ENCODE assay signal across 28 cellular contexts in the genomic region with DNA sequence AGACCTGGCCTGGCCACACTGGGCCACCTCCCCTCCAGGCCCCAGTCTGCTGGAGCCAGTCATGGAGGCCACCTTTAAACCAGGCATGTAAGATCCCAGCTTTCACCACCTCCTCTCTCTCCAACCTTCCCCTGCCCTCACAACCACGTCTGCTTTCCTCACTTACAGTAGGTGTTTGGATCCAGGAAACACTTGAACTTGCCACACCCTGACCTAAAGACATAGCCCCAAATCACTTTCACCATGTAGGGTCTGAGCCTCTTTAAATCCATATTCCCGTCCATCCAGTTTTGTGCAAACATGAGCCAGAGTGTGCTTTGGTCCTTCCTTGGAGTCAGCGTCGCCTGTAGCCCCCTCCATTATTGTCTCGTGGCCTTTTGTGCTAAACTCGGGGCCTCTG.
DNase-seq lines count a peak whose midpoint lies in the region; ATAC-seq and TF ChIP-seq lines count a peak whose summit lies in the region.
"Had no signal": no experiment of that assay in that cellular context is flagged by ENCODE, and none has a peak within 500 bp of the region (broad histone marks: within the 10 kb centered on the region; RNA-seq: fewer than 3 reads in every experiment).

No MANE protein-coding gene starts in this region.

- H3K4me1 Mint-ChIP-seq in brain, result peaks cover 22% of the 10 kb centered on the region
- H3K4me1 Mint-ChIP-seq: CD8-positive, alpha-beta memory T cell; central memory CD8-positive, alpha-beta T cell had no signal

- TF ChIP-seq CTCF in brain (conservative IDR thresholded peaks at IDR 0.05) (no peak), foreskin keratinocyte (conservative IDR thresholded peaks at IDR 0.05) (no peak), stomach (IDR thresholded peaks at IDR 0.05) (no peak)

- WGBS in stomach, 5 donors, result 73 to 85% (median 77%) methylated on average over 6 of the region's 6 CpGs

- H3K4me1 ChIP-seq in HUES48 (ENCODE audit: control insufficient read depth, insufficient read depth, low read length) (peaks cover 28% of the 10 kb centered on the region), foreskin keratinocyte (peaks cover 23% of the 10 kb centered on the region), stomach (peaks cover 0 to 68% (median 26%) of the 10 kb centered on the region in 4 donors)
- H3K4me1 ChIP-seq: prostate gland had no signal

- H3K4me3 Mint-ChIP-seq in brain, result no peak overlapping the region
- H3K4me3 Mint-ChIP-seq: activated T-cell treated with anti-CD3 and anti-CD28 coated beads, Interleukin-2, amount 50 U/mL, for 4 hours; CD8-positive, alpha-beta memory T cell; central memory CD8-positive, alpha-beta T cell; HFFc6; mesothelial cell of epicardium had no signal

- no peak for DNase-seq in foreskin keratinocyte
- DNase-seq in stomach, result no peak
- no peak for DNase-seq in inferior parietal cortex (ENCODE audit: extremely low spot score)
- DNase-seq in GF-D8 (lab: John Stamatoyannopoulos, UW), result no peak
- DNase-seq: activated CD4-positive, CD25-positive, alpha-beta regulatory T cell; activated gamma-delta T cell; activated T-cell treated with anti-CD3 and anti-CD28 coated beads, Interleukin-2, amount 50 U/mL, for 4 hours; CD8-positive, alpha-beta memory T cell; dermis blood vessel endothelial cell; HFFc6; NCI-H1092 treated with DMSO at 0.1 percent for 48 hours; NCI-H187 treated with DMSO at 0.1 percent for 48 hours; NCI-H2171; NCI-H510A; nucleus accumbens; SK-N-SH; stimulated activated CD4-positive, alpha-beta T cell treated with anti-CD3 and anti-CD28 coated beads, Interleukin-4, amount 100 ng/mL, for 24 hours; trophoblast cell had no signal

- ATAC-seq in foreskin keratinocyte (peak; percentile 3), GM18870 (IDR thresholded peaks at IDR 0.05; ENCODE audit: unreplicated experiment) (no peak), GM21786 (IDR thresholded peaks at IDR 0.05; ENCODE audit: unreplicated experiment) (no peak)
- ATAC-seq: activated T-cell treated with anti-CD3 and anti-CD28 coated beads, Interleukin-2, amount 50 U/mL, for 4 hours; K562; sciatic nerve had no signal

- no peaks in the 10 kb centered on the region for H3K9me3 Mint-ChIP-seq in brain
- H3K9me3 Mint-ChIP-seq: activated T-cell treated with anti-CD3 and anti-CD28 coated beads, Interleukin-2, amount 50 U/mL, for 4 hours; CD8-positive, alpha-beta memory T cell; central memory CD8-positive, alpha-beta T cell; HFFc6; mesothelial cell of epicardium had no signal

- no peak for TF ChIP-seq POLR2A in stomach (IDR thresholded peaks at IDR 0.05)

- H3K9me3 ChIP-seq in HUES48 (ENCODE audit: control insufficient read depth, insufficient read depth, low read length) (no peaks in the 10 kb centered on the region), stomach (no peaks in the 10 kb centered on the region)
- H3K9me3 ChIP-seq: ascending aorta, prostate gland, SK-N-SH had no signal

- H3K4me3 ChIP-seq in HUES48 (ENCODE audit: low read depth, low read length), result no peak overlapping the region
- no peak overlapping the region for H3K4me3 ChIP-seq in stomach
- H3K4me3 ChIP-seq: ascending aorta, K562, prostate gland had no signal

- H3K27ac Mint-ChIP-seq in brain, result peak overlapping the region in 3 of 5 experiments; percentile 5 to 78 (median 41)
- H3K27ac Mint-ChIP-seq: CD8-positive, alpha-beta memory T cell; HFFc6; mesothelial cell of epicardium had no signal

- H3K27me3 Mint-ChIP-seq in brain, result peaks cover 6% of the 10 kb centered on the region

- intact Hi-C loops in stomach (cut with DNase I; ENCODE audit: low total_unique reads), result no loop called here

- no peak overlapping the region for H3K9ac ChIP-seq in HUES48 (ENCODE audit: low read depth, low read length)
- H3K9ac ChIP-seq: SK-N-SH had no signal

- H3K27ac ChIP-seq in HUES48 (ENCODE audit: low read depth, low read length), result peak overlapping the region; percentile 85
- H3K27ac ChIP-seq in foreskin keratinocyte, result peak overlapping the region; percentile 93
- peak overlapping the region in 3 of 5 donors; percentile 36 to 82 (median 48) for H3K27ac ChIP-seq in stomach
- H3K27ac ChIP-seq: ascending aorta, prostate gland had no signal

- TF ChIP-seq EP300 in stomach (IDR thresholded peaks at IDR 0.05), result no peak

- peaks cover 27% of the 10 kb centered on the region for H3K36me3 ChIP-seq in HUES48 (ENCODE audit: control insufficient read depth, insufficient read depth, low read length)
- H3K36me3 ChIP-seq in stomach, result peaks cover 10 to 85% (median 69%) of the 10 kb centered on the region in 4 donors
- H3K36me3 ChIP-seq: prostate gland had no signal

- no peaks in the 10 kb centered on the region for H3K27me3 ChIP-seq in HUES48 (ENCODE audit: control insufficient read depth, insufficient read depth, low read length)
- no peaks in the 10 kb centered on the region for H3K27me3 ChIP-seq in foreskin keratinocyte
- H3K27me3 ChIP-seq in stomach, result no peaks in the 10 kb centered on the region
- H3K27me3 ChIP-seq: ascending aorta had no signal

- peaks cover 71% of the 10 kb centered on the region for H3K36me3 Mint-ChIP-seq in brain
- H3K36me3 Mint-ChIP-seq: CD8-positive, alpha-beta memory T cell had no signal
